In the genomic region with DNA sequence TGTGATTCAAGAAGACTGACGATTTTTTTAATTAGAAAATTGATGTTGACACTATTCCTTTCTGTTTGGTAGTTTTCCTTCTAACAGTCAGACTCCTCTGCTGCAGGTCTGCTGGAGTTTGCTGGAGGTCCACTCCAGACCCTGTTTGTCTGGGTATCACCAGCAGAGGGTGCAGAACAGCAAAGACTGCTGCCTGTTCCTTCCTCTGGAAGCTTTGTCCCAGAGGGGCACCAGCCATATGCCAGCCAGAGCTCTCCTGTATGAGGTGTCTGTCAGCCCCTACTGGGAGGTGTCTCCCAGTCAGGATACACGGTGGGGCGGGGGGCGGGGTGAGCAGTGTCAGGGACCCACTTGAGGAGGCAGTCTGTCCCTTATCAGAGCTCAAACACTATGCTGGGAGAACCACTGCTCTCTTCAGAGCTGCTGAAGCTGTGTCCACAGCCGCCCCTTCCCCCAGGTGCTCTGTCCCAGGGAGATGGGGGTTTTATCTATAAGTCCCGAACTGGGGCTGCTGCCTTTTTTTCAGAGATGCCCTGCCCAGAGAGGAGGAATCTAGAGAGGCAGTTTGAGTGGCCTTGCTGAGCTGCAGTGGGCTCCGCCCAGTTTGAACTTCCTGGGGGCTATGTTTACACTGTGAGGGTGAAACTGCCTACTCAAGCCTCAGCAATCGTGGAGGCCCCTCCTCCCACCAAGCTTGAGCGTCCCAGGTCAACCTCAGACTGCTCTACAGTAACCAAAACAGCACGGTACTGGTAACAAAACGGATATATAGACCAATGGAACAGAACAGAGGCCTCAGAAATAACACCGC, we compare ENCODE assay signal across 7 cellular contexts.
A peak's percentile ranks its signal among the peaks of the same experiment; 100 is the strongest.
DNase-seq lines count a peak whose midpoint lies in the region; ATAC-seq, FAIRE-seq and TF ChIP-seq lines count a peak whose summit lies in the region.
"Not testable (repeated sequence)": the region's sequence is repeated elsewhere in the genome, so short reads cannot be mapped to it uniquely, and the experiment has no call there.

No MANE protein-coding gene starts in this region.

- peak overlapping the region; percentile 95 for H2AFZ ChIP-seq in SU-DHL-6 (ENCODE audit: low read depth, low read length, severe bottlenecking)
- H2AFZ ChIP-seq in H1 (ENCODE audit: low read length) = not testable (repeated sequence)

- H2BK12ac ChIP-seq in H1 (ENCODE audit: low read depth, low read length) = not testable (repeated sequence)

- H4K5ac ChIP-seq in H1 (ENCODE audit: insufficient read length, low read depth, low read length) = not testable (repeated sequence)

- H3K4me3 ChIP-seq in SU-DHL-6 (ENCODE audit: insufficient read depth, low read length, poor library complexity, severe bottlenecking); H1 (ENCODE audit: extremely low read depth in 1 of 4, insufficient read depth in 2 of 4, low read depth in 3 of 4, low read length in 4 of 4); left lung: not testable (repeated sequence)

- TF ChIP-seq POLR2A in H1 (IDR thresholded peaks at IDR 0.05; ENCODE audit: control extremely low read depth in 1 of 2, low read depth in 2 of 2, low read length in 2 of 2) = not testable (repeated sequence)

- not testable (repeated sequence) for H3K9me3 Mint-ChIP-seq in progenitor cell of endocrine pancreas (ENCODE audit: low read depth)

- not testable (repeated sequence) for H3K14ac ChIP-seq in H1 (ENCODE audit: insufficient read length)

- H3K36me3 Mint-ChIP-seq in progenitor cell of endocrine pancreas (ENCODE audit: insufficient read depth) = not testable (repeated sequence)

- H3K27ac ChIP-seq in SU-DHL-6 (ENCODE audit: low read depth, low read length); H1 (ENCODE audit: low read depth, low read length); left lung: not testable (repeated sequence)

- not testable (repeated sequence) for H3K18ac ChIP-seq in H1 (ENCODE audit: extremely low read depth, low read length)

- H3K9ac ChIP-seq in SU-DHL-6 (ENCODE audit: low read length) = 0 out of 2 replicates have a peak overlapping the region, but pooled peaks have one; percentile 8
- H3K9ac ChIP-seq in H1 (replicated peaks in 1 of 4; ENCODE audit: extremely low read depth in 1 of 4, low read depth in 3 of 4, low read length in 3 of 4) = not testable (repeated sequence)

- not testable (repeated sequence) for TF ChIP-seq EP300 in H1 (IDR thresholded peaks at IDR 0.05; ENCODE audit: borderline replicate concordance in 1 of 2, low read depth in 2 of 2, low read length in 2 of 2)

- not testable (repeated sequence) for H3K23ac ChIP-seq in H1 (ENCODE audit: insufficient read length)

- peak; percentile 80 for ATAC-seq in GM18867 (IDR thresholded peaks at IDR 0.05; ENCODE audit: unreplicated experiment)
- ATAC-seq in HG02588 (IDR thresholded peaks at IDR 0.05; ENCODE audit: unreplicated experiment) = peak; percentile 84
- peak; percentile 62 for ATAC-seq in left lung

- H3F3A ChIP-seq in SU-DHL-6 (ENCODE audit: insufficient read depth) = not testable (repeated sequence)

- POLR2A ChIA-PET in H1 (lab: Charles Lee; ENCODE audit: partially characterized antibody) = interaction anchor here (0.6 kb wide), 2 partner anchors 60 to 175 kb away, joined by 3 to 4 read pairs; no protein-coding TSS in a partner anchor

- H4K20me1 ChIP-seq in SU-DHL-6 (ENCODE audit: low read depth, low read length); H1 (replicated peaks in 1 of 2; ENCODE audit: control insufficient read depth in 1 of 2, insufficient read depth in 2 of 2, low read length in 2 of 2): not testable (repeated sequence)

- peak; percentile 35 to 42 for TF ChIP-seq RAD21 in H1 (IDR thresholded peaks at IDR 0.05 in 1 of 2, conservative IDR thresholded peaks at IDR 0.05 in 1 of 2; ENCODE audit: low read depth in 2 of 2, low read length in 2 of 2)

- intact Hi-C loops in left lung (cut with DNase I) = not testable (repeated sequence)

- H3K79me2 ChIP-seq in SU-DHL-6 (ENCODE audit: insufficient read depth, low read length); H1 (ENCODE audit: control insufficient read depth in 1 of 2, insufficient read depth in 2 of 2, low read length in 2 of 2): not testable (repeated sequence)

- H3K56ac ChIP-seq in H1 (replicated peaks; ENCODE audit: insufficient read length, low read depth, low read length) = not testable (repeated sequence)

- WGBS in H1 (ENCODE audit: extremely low coverage in 1 of 2, insufficient coverage in 1 of 2, insufficient read length in 1 of 2, insufficient replicate concordance in 2 of 2, low coverage in 1 of 2, low lambda C conversion rate in 2 of 2, missing lambda C conversion rate in 1 of 2), 2 experiments = 84% methylated on average over 10 of the region's 12 CpGs; no CpG with 5 or more reads in 1 of the 2 experiments

- H3K27me3 ChIP-seq in SU-DHL-6 (ENCODE audit: low read length); H1 (replicated peaks in 1 of 4; ENCODE audit: control insufficient read depth in 3 of 4, extremely low read depth in 1 of 4, insufficient read depth in 3 of 4, low read length in 3 of 4); left lung: not testable (repeated sequence)

- H3K4me1 ChIP-seq in H1 (replicated peaks in 1 of 4; ENCODE audit: control insufficient read depth in 3 of 4, insufficient read depth in 4 of 4, low read length in 3 of 4); left lung: not testable (repeated sequence)

- not testable (repeated sequence) for H3K79me1 ChIP-seq in H1 (ENCODE audit: low read depth, low read length)

- not testable (repeated sequence) for H3K36me3 ChIP-seq in SU-DHL-6 (ENCODE audit: low read length); H1 (ENCODE audit: control insufficient read depth in 2 of 4, insufficient read depth in 4 of 4, low read length in 3 of 4); left lung

- H2BK120ac ChIP-seq in H1 (replicated peaks; ENCODE audit: low read depth, low read length) = not testable (repeated sequence)

- H3K4me1 Mint-ChIP-seq in progenitor cell of endocrine pancreas (ENCODE audit: low read depth) = peaks cover 11% of the 10 kb centered on the region

- DNase-seq in NCI-H748 (lab: John Stamatoyannopoulos, UW; ENCODE audit: unreplicated experiment) (peak; percentile 2), left lung (peak in 1 of 2 donors; percentile 36)
- DNase-seq in H1 (ENCODE audit: low read depth in 1 of 2, low spot score in 2 of 2); progenitor cell of endocrine pancreas (ENCODE audit: low spot score, unreplicated experiment): not testable (repeated sequence)

- not testable (repeated sequence) for H4K8ac ChIP-seq in H1 (ENCODE audit: extremely low read depth, insufficient read depth, low read length)

- H3K4me3 Mint-ChIP-seq in progenitor cell of endocrine pancreas (ENCODE audit: low read depth) = not testable (repeated sequence)

- not testable (repeated sequence) for H2AK5ac ChIP-seq in H1 (ENCODE audit: low read depth, low read length)

- H3K23me2 ChIP-seq in H1 (ENCODE audit: low read depth, low read length) = not testable (repeated sequence)

- not testable (repeated sequence) for TF ChIP-seq CTCF in SU-DHL-6 (IDR thresholded peaks at IDR 0.05; ENCODE audit: insufficient read depth, low read length, poor library complexity, severe bottlenecking); left lung (IDR thresholded peaks at IDR 0.05)
- peak; percentile 6 to 40 (median 21); a peak in 3 of 4 replicates for TF ChIP-seq CTCF in H1 (IDR thresholded peaks at IDR 0.05; ENCODE audit: control extremely low read depth in 1 of 3, insufficient read depth in 1 of 3, low read depth in 1 of 3, low read length in 3 of 3)
- peak; percentile 37 for TF ChIP-seq CTCF in progenitor cell of endocrine pancreas (IDR thresholded peaks at IDR 0.05; ENCODE audit: unreplicated experiment)

- not testable (repeated sequence) for H3K27ac Mint-ChIP-seq in progenitor cell of endocrine pancreas

- not testable (repeated sequence) for H2BK15ac ChIP-seq in H1 (ENCODE audit: low read length)

- not testable (repeated sequence) for FAIRE-seq in H1 (lab: Jason Lieb, UNC)

- CTCF ChIA-PET in H1 (lab: Charles Lee; ENCODE audit: partially characterized antibody) = interaction anchor here (0.6 to 1.8 kb wide), 11 partner anchors 29 to 1864 kb away, joined by 3 to 12 read pairs (median 3); no protein-coding TSS in a partner anchor

- H3K9me2 ChIP-seq in SU-DHL-6 (replicated peaks; ENCODE audit: insufficient read depth, low read length) = not testable (repeated sequence)

- not testable (repeated sequence) for H2BK20ac ChIP-seq in H1 (ENCODE audit: low read length)

- not testable (repeated sequence) for H3K4ac ChIP-seq in H1 (replicated peaks; ENCODE audit: insufficient read length, low read depth, low read length)

- H3K9me3 ChIP-seq in SU-DHL-6 (ENCODE audit: insufficient read depth, low read length); H1 (ENCODE audit: insufficient read depth in 2 of 2, low read depth in 1 of 2, low read length in 1 of 2); left lung: not testable (repeated sequence)

- H2BK5ac ChIP-seq in H1 (ENCODE audit: low read depth, low read length) = not testable (repeated sequence)

- H3K27me3 Mint-ChIP-seq in progenitor cell of endocrine pancreas = not testable (repeated sequence)

- H4K91ac ChIP-seq in H1 (replicated peaks; ENCODE audit: insufficient read length, low read length) = not testable (repeated sequence)

- H3K4me2 ChIP-seq in SU-DHL-6 (ENCODE audit: low read depth, low read length, poor library complexity, severe bottlenecking) = peak overlapping the region; percentile 15
- H3K4me2 ChIP-seq in H1 (ENCODE audit: insufficient read depth in 1 of 2, low read depth in 2 of 2, low read length in 2 of 2) = not testable (repeated sequence)
